ENCODE assay signal across 1 cellular context in genomic region chr10:95539560-95540284, GRCh38.
TF ChIP-seq lines count a peak whose summit lies in the region.

No MANE protein-coding gene starts in this region.

TF ChIP-seq in HepG2, 621 proteins besides CTCF, POLR2A, EP300 and RAD21 (continued from another document and continues in another):
- peak; percentile 44; the same call in 1 of the 2 replicates for TF ChIP-seq AHDC1 (CRISPR knock-in tag; IDR thresholded peaks at IDR 0.05; ENCODE audit: borderline replicate concordance)
- TF ChIP-seq CHD4 (IDR thresholded peaks at IDR 0.05; ENCODE audit: borderline replicate concordance, low read length) = peak; percentile 95; the same call in 1 of the 2 replicates
- no peak for TF ChIP-seq ZNF543 (CRISPR knock-in tag; IDR thresholded peaks at IDR 0.05)
- TF ChIP-seq HOXA3 (CRISPR knock-in tag; IDR thresholded peaks at IDR 0.05) = peak; percentile 45; the same call in 1 of the 2 replicates
- peak; percentile 61; the same call in 1 of the 2 replicates for TF ChIP-seq ZNF264 (CRISPR knock-in tag; IDR thresholded peaks at IDR 0.05)
- no peak for TF ChIP-seq ZNF484 (CRISPR knock-in tag; IDR thresholded peaks at IDR 0.05; ENCODE audit: borderline replicate concordance, low read depth)
- no peak for TF ChIP-seq THAP8 (CRISPR knock-in tag; IDR thresholded peaks at IDR 0.05; ENCODE audit: borderline replicate concordance)
- no peak for TF ChIP-seq ARID4A (CRISPR knock-in tag; IDR thresholded peaks at IDR 0.05; ENCODE audit: borderline replicate concordance)
- TF ChIP-seq AHR (CRISPR knock-in tag; IDR thresholded peaks at IDR 0.05) = no peak
- TF ChIP-seq NFYB (CRISPR knock-in tag; IDR thresholded peaks at IDR 0.05) = no peak
- TF ChIP-seq TIGD3 (CRISPR knock-in tag; IDR thresholded peaks at IDR 0.05; ENCODE audit: borderline replicate concordance) = no peak
- TF ChIP-seq TFAP4 (IDR thresholded peaks at IDR 0.05; ENCODE audit: borderline replicate concordance, low read depth) = no peak; the same call in 1 of the 2 replicates
- no peak for TF ChIP-seq BRD4 (CRISPR knock-in tag; IDR thresholded peaks at IDR 0.05)
- TF ChIP-seq ZNF878 (CRISPR knock-in tag; IDR thresholded peaks at IDR 0.05) = no peak
- TF ChIP-seq POLR2AphosphoS2 (IDR thresholded peaks at IDR 0.05; ENCODE audit: low read depth, low read length) = no peak
- TF ChIP-seq TBP (CRISPR knock-in tag; IDR thresholded peaks at IDR 0.05) = no peak
- TF ChIP-seq HINFP (CRISPR knock-in tag; IDR thresholded peaks at IDR 0.05; ENCODE audit: low read depth) = no peak
- TF ChIP-seq TSC22D2 (CRISPR knock-in tag; IDR thresholded peaks at IDR 0.05; ENCODE audit: borderline replicate concordance) = no peak; the same call in 1 of the 2 replicates
- TF ChIP-seq GMEB2 (CRISPR knock-in tag; IDR thresholded peaks at IDR 0.05; ENCODE audit: low read depth) = no peak
- no peak for TF ChIP-seq IRF1 (CRISPR knock-in tag; IDR thresholded peaks at IDR 0.05; ENCODE audit: low read depth)
- no peak for TF ChIP-seq ZNF562 (CRISPR knock-in tag; IDR thresholded peaks at IDR 0.05; ENCODE audit: borderline replicate concordance)
- no peak for TF ChIP-seq ZNF121 (CRISPR knock-in tag; IDR thresholded peaks at IDR 0.05)
- no peak for TF ChIP-seq HNF1B (CRISPR knock-in tag; IDR thresholded peaks at IDR 0.05)
- no peak for TF ChIP-seq ZNF768 (CRISPR knock-in tag; IDR thresholded peaks at IDR 0.05)
- TF ChIP-seq ARID3A (IDR thresholded peaks at IDR 0.05; ENCODE audit: low read depth, low read length) = peak; percentile 50; the same call in 1 of the 2 replicates
- TF ChIP-seq POLR2AphosphoS5 (IDR thresholded peaks at IDR 0.05; ENCODE audit: low read depth, low read length) = no peak
- TF ChIP-seq SIN3A (IDR thresholded peaks at IDR 0.05; ENCODE audit: borderline replicate concordance, low read depth, low read length) = no peak
- TF ChIP-seq RBFOX2 (IDR thresholded peaks at IDR 0.05; ENCODE audit: low read depth, low read length) = 0 out of 2 replicates have a peak, but pooled peaks have one; percentile 20
- no peak for TF ChIP-seq ZNF75D (CRISPR knock-in tag; IDR thresholded peaks at IDR 0.05; ENCODE audit: borderline replicate concordance)
- TF ChIP-seq MXD4 (CRISPR knock-in tag; IDR thresholded peaks at IDR 0.05) = no peak
- no peak for TF ChIP-seq HHEX (CRISPR knock-in tag; IDR thresholded peaks at IDR 0.05)
- TF ChIP-seq ISL2 (CRISPR knock-in tag; IDR thresholded peaks at IDR 0.05) = peak; percentile 86
- no peak for TF ChIP-seq U2AF2 (IDR thresholded peaks at IDR 0.05; ENCODE audit: low read depth, low read length)
- peak; percentile 73 for TF ChIP-seq GFI1 (CRISPR knock-in tag; IDR thresholded peaks at IDR 0.05; ENCODE audit: borderline replicate concordance)
- no peak for TF ChIP-seq ZNF354B (CRISPR knock-in tag; IDR thresholded peaks at IDR 0.05)
- no peak for TF ChIP-seq GTF3A (CRISPR knock-in tag; conservative IDR thresholded peaks at IDR 0.05)
